ENCODE assay signal across 8 cellular contexts in the genomic region with DNA sequence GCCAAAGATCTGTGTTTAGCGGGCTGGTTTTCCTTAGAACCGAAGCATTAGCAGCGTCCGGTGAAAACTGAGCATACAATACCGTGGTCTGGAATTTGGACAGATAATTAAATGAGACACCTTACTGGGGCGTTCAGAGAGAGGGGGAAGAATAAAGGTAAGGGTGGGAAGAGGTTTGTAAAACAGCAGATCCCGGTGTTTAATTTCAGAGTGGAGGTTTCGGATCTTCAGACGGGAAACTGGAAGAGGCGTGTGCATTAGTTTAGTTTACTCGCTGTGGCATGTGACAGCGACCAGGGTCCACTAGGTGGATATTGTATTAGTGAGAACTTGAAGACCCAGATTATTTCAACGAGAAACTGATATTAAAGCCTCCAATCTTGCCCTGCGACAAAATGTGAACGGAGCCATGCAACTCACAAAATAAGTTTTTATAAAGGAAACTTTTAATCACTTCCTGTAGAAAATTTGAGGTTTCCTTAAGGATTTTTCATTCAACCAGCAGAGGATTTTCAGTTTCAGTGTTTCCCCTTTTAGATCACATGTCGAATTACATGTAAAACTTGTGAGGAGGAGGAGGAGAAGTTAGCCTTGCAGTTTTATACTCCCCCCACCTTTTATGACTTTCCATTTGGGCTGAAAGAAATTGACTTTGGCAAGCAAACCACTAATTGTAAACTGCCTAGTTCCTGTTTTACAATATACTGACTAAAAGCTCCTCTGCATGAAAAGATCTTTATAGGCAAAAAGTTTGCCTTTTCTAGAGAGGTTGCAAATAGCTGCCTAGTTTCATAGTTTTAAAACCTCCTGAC. TPM values are rescaled to one million over a fixed set of nuclear protein-coding genes. Genes with fewer than 3 reads are reported as not detected.
DNase-seq lines count a peak whose midpoint lies in the region; ATAC-seq and TF ChIP-seq lines count a peak whose summit lies in the region.

No MANE protein-coding gene starts in this region.

- H4K20me1 ChIP-seq in mammary epithelial cell (ENCODE audit: insufficient read depth, low read length), result no peaks in the 10 kb centered on the region

- H3K27me3 ChIP-seq in MG63 (peaks cover 6% of the 10 kb centered on the region; the same call in 1 of the 2 replicates), mammary epithelial cell (ENCODE audit: insufficient read depth, low read length) (no peaks in the 10 kb centered on the region)

- no TSS peak for BruUV-seq in mammary epithelial cell (replicated peaks; lab: Mats Ljungman, UMichigan)

- 13% methylated on average over 16 of the region's 16 CpGs for WGBS in mammary epithelial cell (ENCODE audit: low coverage, missing lambda C conversion rate)

- dilution Hi-C loops in mammary epithelial cell (cut with HindIII; ENCODE audit: low sequenced_read_pairs), result no loop called here

- peak overlapping the region; percentile 78; the same call in 1 of the 2 replicates for H3K27ac ChIP-seq in C4-2B
- H3K27ac ChIP-seq in mammary epithelial cell (ENCODE audit: insufficient read depth, low read depth, low read length), result peak overlapping the region; percentile 44

- CTCF ChIA-PET in mammary epithelial cell (lab: Charles Lee; ENCODE audit: low non-redundant PET), result interaction anchor here (1.0 kb wide), 1 partner anchor 20 kb away, joined by 5 read pairs; no protein-coding TSS in a partner anchor

- intact Hi-C loops in mammary epithelial cell (cut with micrococcal nuclease) (loop anchor here (5.0 kb wide), 3 partner anchors 53 to 562 kb away; no protein-coding TSS in a partner anchor), mucosa of descending colon (cut with DNase I, micrococcal nuclease) (no loop called here)

- peak overlapping the region; percentile 68 for H3K9ac ChIP-seq in mammary epithelial cell (ENCODE audit: insufficient read depth, low read length)

- H3K9me3 ChIP-seq in MG63 (no peaks in the 10 kb centered on the region), mammary epithelial cell (replicated peaks; ENCODE audit: insufficient read depth, low read length) (no peaks in the 10 kb centered on the region), mucosa of descending colon (no peaks in the 10 kb centered on the region)

- no peak for ATAC-seq in mucosa of descending colon

- H3K79me2 ChIP-seq in mammary epithelial cell (ENCODE audit: insufficient read depth, low read length), result peaks cover 12% of the 10 kb centered on the region

- H3K36me3 ChIP-seq in MG63 (peaks cover 25% of the 10 kb centered on the region), mammary epithelial cell (ENCODE audit: insufficient read depth, low read length) (no peaks in the 10 kb centered on the region), mucosa of descending colon (ENCODE audit: low read depth) (no peaks in the 10 kb centered on the region)

- H3K4me1 ChIP-seq in mammary epithelial cell (ENCODE audit: insufficient read depth, low read length), result peaks cover 29% of the 10 kb centered on the region
- peaks cover 31% of the 10 kb centered on the region for H3K4me1 ChIP-seq in mucosa of descending colon (ENCODE audit: low read depth)

- peak; percentile 11 for DNase-seq in MG63
- DNase-seq in mammary epithelial cell, result peak; percentile 10
- peak in 1 of 3 donors; percentile 26 for DNase-seq in mucosa of descending colon
- DNase-seq in hippocampal formation (lab: John Stamatoyannopoulos, UW), result no peak
- DNase-seq in activated CD4-positive, alpha-beta T cell treated with anti-CD3 and anti-CD28 coated beads, Interleukin-2, amount 50 U/mL, for 48 hours, result no peak
- DNase-seq in NCI-H2171 treated with DMSO at 0.1 percent for 48 hours (lab: John Stamatoyannopoulos, UW), result no peak
- DNase-seq in NCI-H2196 treated with DMSO at 0.1 percent for 48 hours (lab: John Stamatoyannopoulos, UW; ENCODE audit: unreplicated experiment), result no peak

- H3K4me3 ChIP-seq in MG63 (peak overlapping the region; percentile 80), mammary epithelial cell (replicated peaks in 1 of 3; ENCODE audit: insufficient read depth in 1 of 3, low read depth in 2 of 3, low read length in 3 of 3) (peak overlapping the region; percentile 30 to 83 (median 78)), mucosa of descending colon (no peak overlapping the region)

- peak overlapping the region; percentile 91 for H3K4me2 ChIP-seq in mammary epithelial cell (ENCODE audit: insufficient read depth, low read depth, low read length)

- TF ChIP-seq CTCF in C4-2B (conservative IDR thresholded peaks at IDR 0.05) (peak; percentile 69), mammary epithelial cell (conservative IDR thresholded peaks at IDR 0.05 in 1 of 2, IDR thresholded peaks at IDR 0.05 in 1 of 2; ENCODE audit: extremely low read depth in 1 of 2, insufficient read depth in 1 of 2, low read depth in 1 of 2, low read length in 2 of 2) (peak; percentile 24 to 29), mucosa of descending colon (IDR thresholded peaks at IDR 0.05) (peak; percentile 9)

- peak overlapping the region; percentile 88 for H2AFZ ChIP-seq in mammary epithelial cell (ENCODE audit: low read depth, low read length)

- in situ Hi-C loops in mammary epithelial cell (cut with MboI; ENCODE audit: low sequenced_read_pairs in 2 of 2), result loop anchor here in 1 of 2 donors (5.0 kb wide), 1 partner anchor 312 kb away; no protein-coding TSS in a partner anchor

RNA-seq across cellular contexts. Expression of a gene that starts 2.8 kb away (rescaled TPM):
- total RNA-seq in MG63 (2014; rRNA removed; shearing (Covaris generic); ENCODE audit: low replicate concordance), result 38.3 and 60.4 TPM in 2 replicates
- total RNA-seq in mammary epithelial cell (1 to 10 TPM; 4.2 to 7.0 TPM), mucosa of descending colon (1 to 10 TPM; 2.7 to 4.4 (median 4.2) TPM)
- 2.7 TPM for polyA plus RNA-seq in mammary epithelial cell
- polyA minus RNA-seq in mammary epithelial cell, result not detected

Comparison
In these comparisons a context has a peak if more than half of its experiments do, and no peak if none do; other contexts are left out.
1. CTCF ChIP-seq: peak in every context shown above with its lines; median percentile 69 in C4-2B; 26 in mammary epithelial cell; 9 in mucosa of descending colon.
2. DNase-seq: peak in MG63 (single experiment) and mammary epithelial cell (single experiment); none in hippocampal formation (0 of 2), activated CD4-positive, alpha-beta T cell treated with anti-CD3 and anti-CD28 coated beads, Interleukin-2, amount 50 U/mL, for 48 hours (0 of 2), NCI-H2171 treated with DMSO at 0.1 percent for 48 hours (single experiment) and NCI-H2196 treated with DMSO at 0.1 percent for 48 hours (single experiment).